Comparison of ENCODE assay signal across 8 cellular contexts in genomic region chr4:174631901-174632758, GRCh38.
DNase-seq lines count a peak whose midpoint lies in the region; ATAC-seq and TF ChIP-seq lines count a peak whose summit lies in the region.

No MANE protein-coding gene starts in this region.

- H3K27ac ChIP-seq in RWPE2 (ENCODE audit: poor library complexity, severe bottlenecking): no peak overlapping the region

- H3K4me1 Mint-ChIP-seq in activated T-helper 1 cell treated with anti-CD3 and anti-CD28 coated beads, Interleukin-12 subunit alpha, Interleukin-12 subunit beta, Interleukin-2, Interleukin-4 antibody, amounts not matched to agents 30 ng/mL and 10 ng/mL and 1 ng/mL, durations not matched to agents 14 hours and 24 hours and 36 hours (ENCODE audit: low read depth): peaks cover 6% of the 10 kb centered on the region

- H3K4me3 Mint-ChIP-seq in activated T-helper 1 cell treated with anti-CD3 and anti-CD28 coated beads, Interleukin-12 subunit alpha, Interleukin-12 subunit beta, Interleukin-2, Interleukin-4 antibody, amounts not matched to agents 30 ng/mL and 10 ng/mL and 1 ng/mL, durations not matched to agents 14 hours and 24 hours and 36 hours: no peak overlapping the region

- peaks cover 2% of the 10 kb centered on the region for H3K4me1 ChIP-seq in RWPE2 (ENCODE audit: insufficient read depth, poor library complexity, severe bottlenecking)

- no peak overlapping the region for H3K4me3 ChIP-seq in RWPE2 (ENCODE audit: severe bottlenecking)

- ATAC-seq in GM19397 (IDR thresholded peaks at IDR 0.05; ENCODE audit: unreplicated experiment): peak; percentile 62
- ATAC-seq in RWPE2 (ENCODE audit: low read depth): peak; percentile 67

- no peak overlapping the region for H3K27ac Mint-ChIP-seq in activated T-helper 1 cell treated with anti-CD3 and anti-CD28 coated beads, Interleukin-12 subunit alpha, Interleukin-12 subunit beta, Interleukin-2, Interleukin-4 antibody, amounts not matched to agents 30 ng/mL and 10 ng/mL and 1 ng/mL, durations not matched to agents 14 hours and 24 hours and 36 hours

- H3K27me3 ChIP-seq in RWPE2 (ENCODE audit: insufficient read depth, poor library complexity, severe bottlenecking): no peaks in the 10 kb centered on the region

- H3K9me3 Mint-ChIP-seq in activated T-helper 1 cell treated with anti-CD3 and anti-CD28 coated beads, Interleukin-12 subunit alpha, Interleukin-12 subunit beta, Interleukin-2, Interleukin-4 antibody, amounts not matched to agents 30 ng/mL and 10 ng/mL and 1 ng/mL, durations not matched to agents 14 hours and 24 hours and 36 hours: no peaks in the 10 kb centered on the region

- H3K36me3 Mint-ChIP-seq in activated T-helper 1 cell treated with anti-CD3 and anti-CD28 coated beads, Interleukin-12 subunit alpha, Interleukin-12 subunit beta, Interleukin-2, Interleukin-4 antibody, amounts not matched to agents 30 ng/mL and 10 ng/mL and 1 ng/mL, durations not matched to agents 14 hours and 24 hours and 36 hours (ENCODE audit: low read depth): no peaks in the 10 kb centered on the region

- no peaks in the 10 kb centered on the region for H3K36me3 ChIP-seq in RWPE2 (ENCODE audit: low read depth)

- no peaks in the 10 kb centered on the region for H3K9me3 ChIP-seq in RWPE2 (ENCODE audit: severe bottlenecking)

- intact Hi-C loops in activated T-helper 1 cell treated with anti-CD3 and anti-CD28 coated beads, Interleukin-12 subunit alpha, Interleukin-12 subunit beta, Interleukin-2, Interleukin-4 antibody, amounts not matched to agents 30 ng/mL and 10 ng/mL and 1 ng/mL, durations not matched to agents 14 hours and 24 hours and 36 hours (cut with micrococcal nuclease): loop anchor here (1.0 to 5.0 kb wide), 6 partner anchors 83 to 409 kb away; partner anchors contain the start of genes CEP44, FBXO8 and HPGD

- DNase-seq in DMS153 treated with DMSO at 0.1 percent for 48 hours (lab: John Stamatoyannopoulos, UW; ENCODE audit: unreplicated experiment) (peak; percentile 73), HPDE6-E6E7 (ENCODE audit: extremely low spot score) (peak; percentile 28), RWPE2 (ENCODE audit: low spot score) (no peak), fibroblast of peridontal ligament (ENCODE audit: extremely low read depth) (peak; percentile 64), putamen (ENCODE audit: low spot score) (peak; percentile 12), NCI-H187 (lab: John Stamatoyannopoulos, UW) (no peak)
- DNase-seq in activated T-helper 1 cell treated with anti-CD3 and anti-CD28 coated beads, Interleukin-12 subunit alpha, Interleukin-12 subunit beta, Interleukin-2, Interleukin-4 antibody, amounts not matched to agents 30 ng/mL and 10 ng/mL and 1 ng/mL, durations not matched to agents 14 hours and 24 hours and 36 hours (ENCODE audit: low spot score): no peak

- peak; percentile 93 for TF ChIP-seq CTCF in RWPE2 (IDR thresholded peaks at IDR 0.05; ENCODE audit: poor library complexity, severe bottlenecking)

- H3K27me3 Mint-ChIP-seq in activated T-helper 1 cell treated with anti-CD3 and anti-CD28 coated beads, Interleukin-12 subunit alpha, Interleukin-12 subunit beta, Interleukin-2, Interleukin-4 antibody, amounts not matched to agents 30 ng/mL and 10 ng/mL and 1 ng/mL, durations not matched to agents 14 hours and 24 hours and 36 hours (ENCODE audit: insufficient read depth): peaks cover 2% of the 10 kb centered on the region

Comparison
In these comparisons a context has a peak if more than half of its experiments do, and no peak if none do; other contexts are left out.
1. DNase-seq: peak in DMS153 treated with DMSO at 0.1 percent for 48 hours (single experiment), HPDE6-E6E7 (single experiment), fibroblast of peridontal ligament (single experiment) and putamen (single experiment); none in RWPE2 (single experiment), activated T-helper 1 cell treated with anti-CD3 and anti-CD28 coated beads, Interleukin-12 subunit alpha, Interleukin-12 subunit beta, Interleukin-2, Interleukin-4 antibody, amounts not matched to agents 30 ng/mL and 10 ng/mL and 1 ng/mL, durations not matched to agents 14 hours and 24 hours and 36 hours (single experiment) and NCI-H187 (0 of 2).